8 cellular contexts compared by ENCODE assay signal in genomic region chr1:210236840-210237409, GRCh38. TPM values are rescaled to one million over a fixed set of nuclear protein-coding genes. Genes with fewer than 3 reads are reported as not detected.
DNase-seq lines count a peak whose midpoint lies in the region; TF ChIP-seq lines count a peak whose summit lies in the region.
"Had no signal": no experiment of that assay in that cellular context is flagged by ENCODE, and none has a peak within 500 bp of the region (broad histone marks: within the 10 kb centered on the region; RNA-seq: fewer than 3 reads in every experiment).

No MANE protein-coding gene starts in this region.

- no peaks in the 10 kb centered on the region for H3F3A ChIP-seq in neural cell (ENCODE audit: insufficient read depth, low read length, poor library complexity, severe bottlenecking)

- H3K36me3 ChIP-seq in adipocyte (ENCODE audit: control insufficient read depth, insufficient read depth, low read length, severe bottlenecking) = no peaks in the 10 kb centered on the region
- H3K36me3 ChIP-seq in neural cell (ENCODE audit: insufficient read depth, low read length) = peaks cover 8% of the 10 kb centered on the region
- no peaks in the 10 kb centered on the region for H3K36me3 ChIP-seq in urinary bladder (ENCODE audit: insufficient read depth)

- H3K4me3 ChIP-seq in adipocyte (ENCODE audit: low read length) = peak overlapping the region; percentile 61
- peak overlapping the region; percentile 54 for H3K4me3 ChIP-seq in fibroblast of the aortic adventitia (ENCODE audit: low read depth, low read length)
- peak overlapping the region; percentile 98 for H3K4me3 ChIP-seq in neural cell (ENCODE audit: low read length)
- no peak overlapping the region for H3K4me3 ChIP-seq in urinary bladder (ENCODE audit: low read depth, low read length)

- no peaks in the 10 kb centered on the region for H4K20me1 ChIP-seq in neural cell (ENCODE audit: insufficient read depth)

- no peaks in the 10 kb centered on the region for H3K9me3 ChIP-seq in adipocyte (ENCODE audit: control insufficient read depth, low read length)
- H3K9me3 ChIP-seq in neural cell (ENCODE audit: low read length) = no peaks in the 10 kb centered on the region

- TF ChIP-seq EP300 in neural cell (conservative IDR thresholded peaks at IDR 0.05; ENCODE audit: poor library complexity, severe bottlenecking) = peak; percentile 73

- no peaks in the 10 kb centered on the region for H3K9me2 ChIP-seq in neural cell (ENCODE audit: insufficient read depth, low read length)

- no peak overlapping the region for H2AFZ ChIP-seq in neural cell (ENCODE audit: low read depth, low read length)

- H3K9ac ChIP-seq in adipocyte (ENCODE audit: low read length) (peak overlapping the region; percentile 56), neural cell (ENCODE audit: low read length) (peak overlapping the region; percentile 97)

- H3K27me3 ChIP-seq in adipocyte (replicated peaks; ENCODE audit: control insufficient read depth, insufficient read depth, low read length) (no peaks in the 10 kb centered on the region), neural cell (ENCODE audit: insufficient read depth, low read depth, low read length) (no peaks in the 10 kb centered on the region)

- TF ChIP-seq RAD21 in neural cell (conservative IDR thresholded peaks at IDR 0.05) = peak; percentile 18

- in situ Hi-C loops in ACHN (cut with HindIII; ENCODE audit: low pct_ligation_motif_present, low pct_unique_long_range_greater_than_20kb, low sequenced_read_pairs) = no loop called here

- H3K27ac ChIP-seq in neural cell (ENCODE audit: low read length) = peak overlapping the region; percentile 92
- peak overlapping the region; percentile 70 for H3K27ac ChIP-seq in urinary bladder (ENCODE audit: low read depth)

- DNase-seq in adipocyte (ENCODE audit: low read depth) = peak; percentile 80
- peak; percentile 98 for DNase-seq in fibroblast of the aortic adventitia (ENCODE audit: low read depth)
- no peak for DNase-seq in DMS79 (lab: John Stamatoyannopoulos, UW)
- no peak for DNase-seq in ACHN
- no peak for DNase-seq in HUDEP-2 (lab: John Stamatoyannopoulos, UW; ENCODE audit: unreplicated experiment in 76 of 76)
- DNase-seq: T1000 had no signal

- TF ChIP-seq CTCF in fibroblast of the aortic adventitia (IDR thresholded peaks at IDR 0.05; ENCODE audit: insufficient read depth, low read length) = no peak
- no peak for TF ChIP-seq CTCF in neural cell (IDR thresholded peaks at IDR 0.05; ENCODE audit: poor library complexity, severe bottlenecking)

- H3K4me2 ChIP-seq in neural cell (ENCODE audit: low read length) = peak overlapping the region; percentile 91

- 26% methylated on average over 10 of the region's 10 CpGs for WGBS in urinary bladder

- H3K4me1 ChIP-seq in adipocyte (ENCODE audit: control insufficient read depth, insufficient read depth, low read length) (peaks cover 44% of the 10 kb centered on the region), urinary bladder (ENCODE audit: insufficient read depth) (no peaks in the 10 kb centered on the region)

- peaks cover 76% of the 10 kb centered on the region for H3K79me2 ChIP-seq in neural cell (replicated peaks; ENCODE audit: insufficient read depth, low read length)

TF ChIP-seq in neural cell, 6 proteins besides CTCF, POLR2A, EP300 and RAD21:
- TF ChIP-seq MXI1 (conservative IDR thresholded peaks at IDR 0.05; ENCODE audit: poor library complexity, severe bottlenecking) (peak; percentile 41), TAF1 (IDR thresholded peaks at IDR 0.05; ENCODE audit: low read depth) (peak; percentile 64), EZH2 (IDR thresholded peaks at IDR 0.05; ENCODE audit: borderline replicate concordance, insufficient read depth, low read length, poor library complexity, severe bottlenecking) (no peak), POLR2AphosphoS5 (IDR thresholded peaks at IDR 0.05) (peak; percentile 89), REST (IDR thresholded peaks at IDR 0.05; ENCODE audit: borderline replicate concordance) (peak; percentile 71), SMC3 (conservative IDR thresholded peaks at IDR 0.05; ENCODE audit: poor library complexity) (no peak)

RNA-seq across cellular contexts. Expression of gene SERTAD4, which starts 4.3 kb away (rescaled TPM):
- total RNA-seq in fibroblast of the aortic adventitia (ENCODE audit: low replicate concordance) (16.7 TPM in 1 of 2 replicates, not detected in the other), urinary bladder (6.9 TPM)
- polyA plus RNA-seq in neural cell (41.4 and 42.9 TPM in 2 replicates), urinary bladder (1.4 TPM)
- polyA minus RNA-seq in neural cell = 82.3 and 82.9 TPM in 2 replicates

Comparison
In these comparisons a context has a peak if more than half of its experiments do, and no peak if none do; other contexts are left out.
1. DNase-seq: peak in adipocyte (single experiment) and fibroblast of the aortic adventitia (single experiment); none in DMS79 (single experiment), ACHN (single experiment) and HUDEP-2 (0 of 76).